In the genomic region with DNA sequence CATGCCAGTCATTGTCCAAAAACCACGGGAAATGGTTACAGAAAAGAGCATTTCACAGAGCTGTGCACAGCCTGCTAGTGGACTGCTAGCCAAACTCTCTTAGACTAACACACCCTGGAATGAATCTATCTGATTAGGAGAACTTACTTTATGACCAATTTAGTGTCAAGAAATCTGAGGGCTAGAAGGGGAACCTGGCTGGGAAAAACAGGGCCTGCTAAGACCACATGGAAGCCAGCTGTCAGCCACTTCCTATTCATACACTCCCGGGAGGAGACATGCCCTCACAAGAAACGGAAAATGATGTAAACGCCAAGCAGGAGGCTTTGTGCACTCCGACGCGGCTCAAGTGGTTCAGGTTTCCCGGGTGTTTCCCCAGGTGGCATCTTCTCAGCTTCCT, we compare ENCODE assay signal across 9 cellular contexts. TPM values are rescaled to one million over a fixed set of nuclear protein-coding genes. Genes with fewer than 3 reads are reported as not detected.
DNase-seq lines count a peak whose midpoint lies in the region; TF ChIP-seq lines count a peak whose summit lies in the region.
"Had no signal": no experiment of that assay in that cellular context is flagged by ENCODE, and none has a peak within 500 bp of the region (broad histone marks: within the 10 kb centered on the region; RNA-seq: fewer than 3 reads in every experiment).

No MANE protein-coding gene starts in this region.

- peaks cover 4% of the 10 kb centered on the region for H3K9me3 Mint-ChIP-seq in osteocyte (ENCODE audit: unreplicated experiment)

- no peaks in the 10 kb centered on the region for H3K36me3 ChIP-seq in Peyer's patch

- H3K27me3 ChIP-seq in Peyer's patch: no peaks in the 10 kb centered on the region

- H3K27ac ChIP-seq in epithelial cell of prostate (peak overlapping the region; percentile 68), Peyer's patch (no peak overlapping the region)

- peak overlapping the region; percentile 67 for H3K27ac Mint-ChIP-seq in osteocyte (ENCODE audit: unreplicated experiment)

- TF ChIP-seq CTCF in osteocyte (IDR thresholded peaks at IDR 0.05) (no peak), Peyer's patch (IDR thresholded peaks at IDR 0.05) (no peak)

- no peaks in the 10 kb centered on the region for H3K4me1 ChIP-seq in Peyer's patch

- peaks cover 12% of the 10 kb centered on the region for H3K36me3 Mint-ChIP-seq in osteocyte (ENCODE audit: unreplicated experiment)

- no peaks in the 10 kb centered on the region for H3K27me3 Mint-ChIP-seq in osteocyte (ENCODE audit: unreplicated experiment)

- H3K4me3 Mint-ChIP-seq in osteocyte (ENCODE audit: unreplicated experiment): no peak overlapping the region

- H3K4me1 Mint-ChIP-seq in osteocyte (ENCODE audit: unreplicated experiment): peaks cover 61% of the 10 kb centered on the region

- DNase-seq in NCI-H1105 treated with DMSO at 0.1 percent for 48 hours (lab: John Stamatoyannopoulos, UW): peak; percentile 24
- DNase-seq in NCI-H1105 (lab: John Stamatoyannopoulos, UW): no peak
- peak; percentile 79 for DNase-seq in NOMO-1 treated with DMSO at 0.1 percent for 48 hours (lab: John Stamatoyannopoulos, UW; ENCODE audit: unreplicated experiment)
- DNase-seq in epithelial cell of prostate (ENCODE audit: low read depth, low spot score): peak; percentile 51
- no peak for DNase-seq in osteocyte (ENCODE audit: extremely low spot score, unreplicated experiment)
- no peak for DNase-seq in Peyer's patch
- no peak for DNase-seq in activated CD4-positive, alpha-beta T cell treated with anti-CD3 and anti-CD28 coated beads, Interleukin-2, amount 50 U/mL, for 48 hours
- no peak for DNase-seq in central memory CD4-positive, alpha-beta T cell
- DNase-seq: Karpas-422 had no signal

- TF ChIP-seq POLR2A in Peyer's patch (IDR thresholded peaks at IDR 0.05): no peak

- no peaks in the 10 kb centered on the region for H3K9me3 ChIP-seq in Peyer's patch

- H3K4me3 ChIP-seq in Peyer's patch: no peak overlapping the region

RNA-seq across cellular contexts. Expression of gene MPP7, which starts 54.8 kb away (rescaled TPM):
- total RNA-seq in osteocyte (37.4 and 41.9 TPM in 2 replicates), Peyer's patch (10 to 100 TPM in 3 of 4 donors, 1 to 10 TPM in 1; 9.9 to 15.4 (median 13.2) TPM)

Comparison
In these comparisons a context has a peak if more than half of its experiments do, and no peak if none do; other contexts are left out.
1. DNase-seq: peak in NCI-H1105 treated with DMSO at 0.1 percent for 48 hours (single experiment), NOMO-1 treated with DMSO at 0.1 percent for 48 hours (single experiment) and epithelial cell of prostate (single experiment); none in NCI-H1105 (single experiment), osteocyte (single experiment), Peyer's patch (0 of 3), activated CD4-positive, alpha-beta T cell treated with anti-CD3 and anti-CD28 coated beads, Interleukin-2, amount 50 U/mL, for 48 hours (0 of 2) and central memory CD4-positive, alpha-beta T cell (single experiment).